ENCODE assay signal across 8 cellular contexts in the genomic region with DNA sequence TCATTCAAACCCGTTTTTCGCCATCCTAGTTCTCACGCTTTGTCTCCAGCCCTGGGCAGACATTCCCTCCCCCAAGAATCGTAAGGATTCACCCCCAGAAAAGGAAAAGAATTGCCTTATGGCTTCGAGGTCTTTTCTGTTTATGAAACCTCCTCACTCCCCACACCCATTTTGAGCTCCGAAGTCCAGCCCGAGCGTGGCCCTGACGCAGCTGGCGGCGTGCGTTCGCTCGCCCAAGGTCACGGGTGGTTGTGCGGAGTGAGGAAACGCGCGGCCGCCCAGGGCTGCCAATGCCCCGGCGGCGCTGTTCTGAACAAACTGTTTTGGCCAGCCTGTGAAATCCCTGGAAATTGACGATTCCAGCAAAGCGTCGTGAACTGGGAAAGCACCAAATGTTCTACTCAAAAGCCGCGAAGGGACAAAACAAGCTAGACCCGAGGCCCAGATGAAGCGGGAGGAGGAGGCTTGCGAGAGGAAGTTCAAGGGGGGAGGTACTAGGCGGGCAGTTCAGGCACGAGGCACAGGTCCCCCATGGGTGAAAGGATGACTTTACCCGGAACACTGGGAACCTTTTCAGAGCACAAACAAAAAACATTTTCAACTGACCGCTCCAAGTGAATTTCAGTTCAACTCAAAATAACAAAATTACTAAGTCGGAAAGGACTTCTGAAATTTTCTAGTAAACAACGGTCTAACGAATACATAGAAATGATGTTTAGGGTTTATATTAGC. TPM values are rescaled to one million over a fixed set of nuclear protein-coding genes. Genes with fewer than 3 reads are reported as not detected.
DNase-seq lines count a peak whose midpoint lies in the region; ATAC-seq and TF ChIP-seq lines count a peak whose summit lies in the region.

No MANE protein-coding gene starts in this region.

- POLR2A ChIA-PET in CD8-positive, alpha-beta memory T cell (lab: Charles Lee): interaction anchor here (0.6 to 3.1 kb wide), 10 partner anchors 9 to 1947 kb away, joined by 3 to 15 read pairs (median 4); partner anchors contain the start of genes ABHD17B and C9orf85
- POLR2A ChIA-PET in PC-9 (lab: Charles Lee; ENCODE audit: unreplicated experiment): interaction anchor here (0.6 to 2.3 kb wide), 27 partner anchors 12 to 792 kb away, joined by 3 to 32 read pairs (median 5); no protein-coding TSS in a partner anchor

- peak overlapping the region; percentile 99 for H3K27ac ChIP-seq in CD8-positive, alpha-beta memory T cell (ENCODE audit: low read depth, low read length)
- peak overlapping the region; percentile 100 for H3K27ac ChIP-seq in PC-9
- peak overlapping the region; percentile 98 for H3K27ac ChIP-seq in fibroblast of lung (ENCODE audit: insufficient read depth, low read length)

- H3F3A ChIP-seq in PC-9 (ENCODE audit: insufficient read depth, low read depth): peaks cover 23% of the 10 kb centered on the region

- peak overlapping the region; percentile 87 to 98 (median 96) for H3K4me3 Mint-ChIP-seq in CD8-positive, alpha-beta memory T cell
- peak overlapping the region; percentile 78 for H3K4me3 Mint-ChIP-seq in activated T-helper 2 cell treated with anti-CD3 and anti-CD28 coated beads, Interferon-gamma antibody, Interleukin-2, Interleukin-4, amounts not matched to agents 10 μg/mL and 5 μg/mL and 100 μg/mL, durations not matched to agents 14 hours and 24 hours and 36 hours (ENCODE audit: low read depth)

- peaks cover 26% of the 10 kb centered on the region for H3K4me1 ChIP-seq in CD8-positive, alpha-beta memory T cell (ENCODE audit: insufficient read depth, low read length)
- H3K4me1 ChIP-seq in PC-9 (replicated peaks; ENCODE audit: insufficient read depth) (peaks cover 30% of the 10 kb centered on the region), fibroblast of lung (ENCODE audit: control insufficient read depth, extremely low read depth, insufficient read depth, low read length) (peaks cover 3% of the 10 kb centered on the region)

- H3K4me2 ChIP-seq in PC-9 (peak overlapping the region; percentile 97), fibroblast of lung (ENCODE audit: extremely low read depth, insufficient read depth, low read length) (peak overlapping the region; percentile 79)

- no peaks in the 10 kb centered on the region for H3K9me3 ChIP-seq in CD8-positive, alpha-beta memory T cell (ENCODE audit: low read length)
- H3K9me3 ChIP-seq in PC-9 (ENCODE audit: insufficient read depth, low read depth) (no peaks in the 10 kb centered on the region), fibroblast of lung (ENCODE audit: control insufficient read depth, insufficient read depth, low read depth, low read length) (no peaks in the 10 kb centered on the region)

- peak overlapping the region; percentile 99 for H3K4me3 ChIP-seq in CD8-positive, alpha-beta memory T cell (ENCODE audit: low read length)
- peak overlapping the region; percentile 96 for H3K4me3 ChIP-seq in PC-9
- H3K4me3 ChIP-seq in fibroblast of lung (replicated peaks in 1 of 4; ENCODE audit: control extremely low read depth in 1 of 4, insufficient read depth in 1 of 4, low read depth in 3 of 4, low read length in 4 of 4): peak overlapping the region; percentile 43 to 77 (median 58)

- H3K4me1 Mint-ChIP-seq in CD8-positive, alpha-beta memory T cell: peaks cover 36 to 42% (median 39%) of the 10 kb centered on the region in 3 donors
- H3K4me1 Mint-ChIP-seq in activated T-helper 2 cell treated with anti-CD3 and anti-CD28 coated beads, Interferon-gamma antibody, Interleukin-2, Interleukin-4, amounts not matched to agents 10 μg/mL and 5 μg/mL and 100 μg/mL, durations not matched to agents 14 hours and 24 hours and 36 hours (ENCODE audit: low read depth): peaks cover 26% of the 10 kb centered on the region

- ATAC-seq in GM21360 (IDR thresholded peaks at IDR 0.05; ENCODE audit: unreplicated experiment): peak; percentile 31

- H3K79me2 ChIP-seq in PC-9 (ENCODE audit: low read depth) (peaks cover 42% of the 10 kb centered on the region), fibroblast of lung (ENCODE audit: control insufficient read depth, insufficient read depth, low read length) (peaks cover 42% of the 10 kb centered on the region)

- no peaks in the 10 kb centered on the region for H3K27me3 Mint-ChIP-seq in CD8-positive, alpha-beta memory T cell
- H3K27me3 Mint-ChIP-seq in activated T-helper 2 cell treated with anti-CD3 and anti-CD28 coated beads, Interferon-gamma antibody, Interleukin-2, Interleukin-4, amounts not matched to agents 10 μg/mL and 5 μg/mL and 100 μg/mL, durations not matched to agents 14 hours and 24 hours and 36 hours (ENCODE audit: low read depth): no peaks in the 10 kb centered on the region

- H3K9me3 Mint-ChIP-seq in CD8-positive, alpha-beta memory T cell: peaks cover 0 to 3% (median 0%) of the 10 kb centered on the region in 5 donors
- H3K9me3 Mint-ChIP-seq in activated T-helper 2 cell treated with anti-CD3 and anti-CD28 coated beads, Interferon-gamma antibody, Interleukin-2, Interleukin-4, amounts not matched to agents 10 μg/mL and 5 μg/mL and 100 μg/mL, durations not matched to agents 14 hours and 24 hours and 36 hours: no peaks in the 10 kb centered on the region

- CTCF ChIA-PET in CD8-positive, alpha-beta memory T cell (lab: Charles Lee): interaction anchor here (0.8 to 1.8 kb wide), 4 partner anchors 12 to 226 kb away, joined by 3 to 4 read pairs (median 3); no protein-coding TSS in a partner anchor
- CTCF ChIA-PET in PC-9 (lab: Charles Lee): interaction anchor here (0.5 to 1.2 kb wide), 5 partner anchors 29 to 319 kb away, joined by 3 to 4 read pairs (median 3); no protein-coding TSS in a partner anchor

- H2AFZ ChIP-seq in PC-9 (peak overlapping the region; percentile 87), fibroblast of lung (ENCODE audit: low read length) (peak overlapping the region; percentile 80)

- H4K20me1 ChIP-seq in PC-9 (ENCODE audit: insufficient read depth) (peaks cover 31% of the 10 kb centered on the region), fibroblast of lung (ENCODE audit: control insufficient read depth, extremely low read depth, insufficient read depth, low read length) (peaks cover 3% of the 10 kb centered on the region)

- peak; percentile 37 to 75 (median 62) for DNase-seq in CD8-positive, alpha-beta memory T cell
- peak in 66 of 76 experiments; percentile 6 to 80 (median 50) for DNase-seq in HUDEP-2 (lab: John Stamatoyannopoulos, UW; ENCODE audit: unreplicated experiment in 76 of 76)
- peak; percentile 60 to 64 for DNase-seq in PC-9
- DNase-seq in activated T-helper 2 cell treated with anti-CD3 and anti-CD28 coated beads, Interferon-gamma antibody, Interleukin-2, Interleukin-4, amounts not matched to agents 10 μg/mL and 5 μg/mL and 100 μg/mL, durations not matched to agents 14 hours and 24 hours and 36 hours (ENCODE audit: low spot score): peak; percentile 50
- peak; percentile 83 to 94 for DNase-seq in fibroblast of lung (ENCODE audit: low read depth in 2 of 2)
- peak; percentile 91 for DNase-seq in myocyte (ENCODE audit: low read depth)
- DNase-seq in stimulated activated CD8-positive, alpha-beta memory T cell treated with anti-CD3 and anti-CD28 coated beads, Interleukin-7, amount 100 ng/mL, for 24 hours (ENCODE audit: low read depth): peak; percentile 40

- H3K36me3 Mint-ChIP-seq in CD8-positive, alpha-beta memory T cell: peaks cover 0 to 27% (median 0%) of the 10 kb centered on the region in 3 donors
- H3K36me3 Mint-ChIP-seq in activated T-helper 2 cell treated with anti-CD3 and anti-CD28 coated beads, Interferon-gamma antibody, Interleukin-2, Interleukin-4, amounts not matched to agents 10 μg/mL and 5 μg/mL and 100 μg/mL, durations not matched to agents 14 hours and 24 hours and 36 hours (ENCODE audit: low read depth): peaks cover 28% of the 10 kb centered on the region

- no peak for TF ChIP-seq CTCF in PC-9 (conservative IDR thresholded peaks at IDR 0.05)
- peak in 1 of 2 donors; percentile 20 for TF ChIP-seq CTCF in fibroblast of lung (conservative IDR thresholded peaks at IDR 0.05 in 1 of 2, IDR thresholded peaks at IDR 0.05 in 1 of 2; ENCODE audit: low read depth in 1 of 2, low read length in 2 of 2)

- BruUV-seq in PC-9 (replicated peaks; lab: Mats Ljungman, UMichigan): TSS peak; percentile 99

- H3K27ac Mint-ChIP-seq in CD8-positive, alpha-beta memory T cell: peak overlapping the region; percentile 93 to 100 (median 98)
- H3K27ac Mint-ChIP-seq in activated T-helper 2 cell treated with anti-CD3 and anti-CD28 coated beads, Interferon-gamma antibody, Interleukin-2, Interleukin-4, amounts not matched to agents 10 μg/mL and 5 μg/mL and 100 μg/mL, durations not matched to agents 14 hours and 24 hours and 36 hours: peak overlapping the region; percentile 92

- intact Hi-C loops in PC-9 (cut with micrococcal nuclease; ENCODE audit: unreplicated experiment): loop anchor here (1.0 to 5.0 kb wide), 10 partner anchors 69 to 812 kb away; no protein-coding TSS in a partner anchor
- intact Hi-C loops in activated T-helper 2 cell treated with anti-CD3 and anti-CD28 coated beads, Interferon-gamma antibody, Interleukin-2, Interleukin-4, amounts not matched to agents 10 μg/mL and 5 μg/mL and 100 μg/mL, durations not matched to agents 14 hours and 24 hours and 36 hours (cut with micrococcal nuclease): loop anchor here (1.0 to 10.0 kb wide), 6 partner anchors 23 to 454 kb away; partner anchors contain the start of genes ABHD17B and C9orf85

- H3K9ac ChIP-seq in fibroblast of lung (ENCODE audit: insufficient read depth, low read length): peak overlapping the region; percentile 89

- no peaks in the 10 kb centered on the region for H3K27me3 ChIP-seq in CD8-positive, alpha-beta memory T cell (ENCODE audit: insufficient read depth, low read length, poor library complexity, severe bottlenecking)
- no peaks in the 10 kb centered on the region for H3K27me3 ChIP-seq in PC-9 (ENCODE audit: insufficient read depth, low read depth)
- no peaks in the 10 kb centered on the region for H3K27me3 ChIP-seq in fibroblast of lung (ENCODE audit: control insufficient read depth, insufficient read depth, low read length)

- H3K9me2 ChIP-seq in PC-9 (ENCODE audit: insufficient read depth): no peaks in the 10 kb centered on the region

- no peaks in the 10 kb centered on the region for H3K36me3 ChIP-seq in CD8-positive, alpha-beta memory T cell (ENCODE audit: insufficient read depth, low read length)
- H3K36me3 ChIP-seq in PC-9 (ENCODE audit: low read depth) (peaks cover 32% of the 10 kb centered on the region), fibroblast of lung (ENCODE audit: control insufficient read depth, insufficient read depth, low read length) (no peaks in the 10 kb centered on the region)

RNA-seq across cellular contexts. Expression of gene ZFAND5, which starts 0.7 kb away (rescaled TPM):
- total RNA-seq in CD8-positive, alpha-beta memory T cell: 10 to 100 TPM; 91.0 to 98.8 TPM
- polyA plus RNA-seq in CD8-positive, alpha-beta memory T cell: 82.4 TPM
- 217 and 227 TPM in 2 replicates for total RNA-seq in PC-9 (2021)
- 95.5 and 99.1 TPM in 2 replicates for total RNA-seq in activated T-helper 2 cell treated with anti-CD3 and anti-CD28 coated beads, Interferon-gamma antibody, Interleukin-2, Interleukin-4, amounts not matched to agents 10 μg/mL and 5 μg/mL and 100 μg/mL, durations not matched to agents 14 hours and 24 hours and 36 hours
- total RNA-seq in fibroblast of lung: 127 and 159 TPM in 2 replicates
- 119 and 153 TPM in 2 replicates for polyA plus RNA-seq in fibroblast of lung
- polyA plus RNA-seq in fibroblast of lung (2012): 131 and 153 TPM in 2 replicates
- polyA minus RNA-seq in fibroblast of lung (ENCODE audit: low replicate concordance): 40.3 and 43.4 TPM in 2 replicates
- total RNA-seq in myocyte: 139 and 182 TPM in 2 replicates
- polyA plus RNA-seq in myocyte (2012): 145 TPM

Comparison
In these comparisons a context has a peak if more than half of its experiments do, and no peak if none do; other contexts are left out.
1. Peak in every context shown above with its lines: DNase-seq, ATAC-seq, H3K4me3 ChIP-seq and H3K27ac ChIP-seq.
2. DNase-seq: peak in every context shown above with its lines; median percentile 91 in myocyte; 88 in fibroblast of lung; 62 in CD8-positive, alpha-beta memory T cell; 62 in PC-9; 50 in HUDEP-2; 50 in activated T-helper 2 cell treated with anti-CD3 and anti-CD28 coated beads, Interferon-gamma antibody, Interleukin-2, Interleukin-4, amounts not matched to agents 10 μg/mL and 5 μg/mL and 100 μg/mL, durations not matched to agents 14 hours and 24 hours and 36 hours; 40 in stimulated activated CD8-positive, alpha-beta memory T cell treated with anti-CD3 and anti-CD28 coated beads, Interleukin-7, amount 100 ng/mL, for 24 hours.